Comparison of ENCODE assay signal across 27 cellular contexts in the genomic region with DNA sequence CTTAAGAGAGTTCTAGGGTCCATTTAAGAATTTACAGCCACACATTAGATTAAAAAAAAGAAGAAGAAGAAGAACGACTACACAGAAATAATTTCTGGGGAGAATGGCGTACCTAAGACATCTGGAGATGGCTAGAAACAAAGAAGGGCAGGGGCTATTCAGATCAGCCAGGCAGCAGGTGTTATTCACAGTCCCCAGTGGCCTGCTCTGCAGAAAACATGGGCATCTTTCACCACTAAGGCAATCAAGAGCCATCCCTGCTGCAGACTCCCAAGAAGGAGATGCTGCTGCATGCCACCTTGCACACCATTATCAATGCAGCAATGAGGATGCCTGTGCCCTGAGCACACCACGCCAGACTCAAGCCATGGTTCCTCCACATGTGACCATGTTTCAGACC. TPM values are rescaled to one million over a fixed set of nuclear protein-coding genes. Genes with fewer than 3 reads are reported as not detected.
"Had no signal": no experiment of that assay in that cellular context is flagged by ENCODE, and none has a peak within 500 bp of the region (broad histone marks: within the 10 kb centered on the region; RNA-seq: fewer than 3 reads in every experiment).

No MANE protein-coding gene starts in this region.

- H3K4me2 ChIP-seq: KMS-11 had no signal

- DNase-seq: activated CD4-positive, alpha-beta T cell treated with anti-CD3 and anti-CD28 coated beads for 36 hours; activated CD8-positive, alpha-beta memory T cell treated with anti-CD3 and anti-CD28 coated beads, Interleukin-2, amount 50 U/mL, for 4 hours; activated CD8-positive, alpha-beta T cell treated with anti-CD3 and anti-CD28 coated beads for 36 hours; activated naive CD4-positive, alpha-beta T cell; activated naive CD8-positive, alpha-beta T cell treated with anti-CD3 and anti-CD28 coated beads, Interleukin-2, amount 50 U/mL, for 24 hours; amniotic stem cell; body of pancreas; MG63; MV-4-11; NCI-H1105; NCI-H1436; NCI-H1694 treated with DMSO at 0.1 percent for 48 hours; NCI-H2029 treated with DMSO at 0.1 percent for 48 hours; NCI-H345; NCI-H510A; NCI-H526 treated with DMSO at 0.1 percent for 48 hours; NCI-H82; SIG-M5; T-cell; T-helper 2 cell; T1000 had no signal

- H3K36me3 ChIP-seq: ascending aorta, MG63 had no signal

- H3K36me3 Mint-ChIP-seq: activated naive CD4-positive, alpha-beta T cell treated with anti-CD3 and anti-CD28 coated beads, Interleukin-2, amount 50 U/mL, for 24 hours; T-cell had no signal

- H3K4me3 ChIP-seq: ascending aorta, body of pancreas, MG63 had no signal

- H3K9ac ChIP-seq: KMS-11 had no signal

- H3K9me3 Mint-ChIP-seq: central memory CD8-positive, alpha-beta T cell had no signal

- H3K27ac Mint-ChIP-seq: activated CD4-positive, alpha-beta T cell treated with anti-CD3 and anti-CD28 coated beads for 36 hours; activated CD8-positive, alpha-beta T cell treated with anti-CD3 and anti-CD28 coated beads for 36 hours; activated naive CD4-positive, alpha-beta T cell treated with anti-CD3 and anti-CD28 coated beads, Interleukin-2, amount 50 U/mL, for 24 hours; activated naive CD8-positive, alpha-beta T cell treated with anti-CD3 and anti-CD28 coated beads, Interleukin-2, amount 50 U/mL, for 24 hours; T-cell had no signal

- H3K4me1 ChIP-seq: ascending aorta, body of pancreas had no signal

- ATAC-seq: activated CD4-positive, alpha-beta T cell treated with anti-CD3 and anti-CD28 coated beads for 36 hours; activated CD8-positive, alpha-beta T cell treated with anti-CD3 and anti-CD28 coated beads for 36 hours; activated naive CD8-positive, alpha-beta T cell treated with anti-CD3 and anti-CD28 coated beads, Interleukin-2, amount 50 U/mL, for 24 hours; body of pancreas; T-cell had no signal

- H3K27me3 ChIP-seq: ascending aorta, body of pancreas, MG63 had no signal

- H3K4me3 Mint-ChIP-seq: activated CD4-positive, alpha-beta T cell treated with anti-CD3 and anti-CD28 coated beads for 36 hours; activated CD8-positive, alpha-beta T cell treated with anti-CD3 and anti-CD28 coated beads for 36 hours; activated naive CD4-positive, alpha-beta T cell treated with anti-CD3 and anti-CD28 coated beads, Interleukin-2, amount 50 U/mL, for 24 hours; activated naive CD8-positive, alpha-beta T cell treated with anti-CD3 and anti-CD28 coated beads, Interleukin-2, amount 50 U/mL, for 24 hours; central memory CD8-positive, alpha-beta T cell; T-cell had no signal

- H3K27me3 Mint-ChIP-seq: central memory CD8-positive, alpha-beta T cell had no signal

- H3K4me1 Mint-ChIP-seq: activated naive CD4-positive, alpha-beta T cell treated with anti-CD3 and anti-CD28 coated beads, Interleukin-2, amount 50 U/mL, for 24 hours had no signal

- H3K27ac ChIP-seq: ascending aorta, body of pancreas, KMS-11 had no signal

- H3K9me3 ChIP-seq: ascending aorta, body of pancreas, MG63 had no signal

RNA-seq across cellular contexts. Expression of a gene that starts 7.9 kb away (rescaled TPM):
- total RNA-seq: activated CD4-positive, alpha-beta T cell treated with anti-CD3 and anti-CD28 coated beads for 36 hours; activated CD8-positive, alpha-beta T cell treated with anti-CD3 and anti-CD28 coated beads for 36 hours; ascending aorta; body of pancreas; bronchial epithelial cell; RPMI7951 had no signal

RNA-seq across cellular contexts. Expression of a gene that starts 35.1 kb away (rescaled TPM):
- total RNA-seq: activated CD4-positive, alpha-beta T cell treated with anti-CD3 and anti-CD28 coated beads for 36 hours; ascending aorta; body of pancreas; bronchial epithelial cell; RPMI7951 had no signal

RNA-seq across cellular contexts. Expression of a gene that starts 56.8 kb away (rescaled TPM):
- total RNA-seq: activated CD4-positive, alpha-beta T cell treated with anti-CD3 and anti-CD28 coated beads for 36 hours; activated CD8-positive, alpha-beta T cell treated with anti-CD3 and anti-CD28 coated beads for 36 hours; ascending aorta; body of pancreas; bronchial epithelial cell; T-cell had no signal
